16 cellular contexts compared by ENCODE assay signal in the genomic region with DNA sequence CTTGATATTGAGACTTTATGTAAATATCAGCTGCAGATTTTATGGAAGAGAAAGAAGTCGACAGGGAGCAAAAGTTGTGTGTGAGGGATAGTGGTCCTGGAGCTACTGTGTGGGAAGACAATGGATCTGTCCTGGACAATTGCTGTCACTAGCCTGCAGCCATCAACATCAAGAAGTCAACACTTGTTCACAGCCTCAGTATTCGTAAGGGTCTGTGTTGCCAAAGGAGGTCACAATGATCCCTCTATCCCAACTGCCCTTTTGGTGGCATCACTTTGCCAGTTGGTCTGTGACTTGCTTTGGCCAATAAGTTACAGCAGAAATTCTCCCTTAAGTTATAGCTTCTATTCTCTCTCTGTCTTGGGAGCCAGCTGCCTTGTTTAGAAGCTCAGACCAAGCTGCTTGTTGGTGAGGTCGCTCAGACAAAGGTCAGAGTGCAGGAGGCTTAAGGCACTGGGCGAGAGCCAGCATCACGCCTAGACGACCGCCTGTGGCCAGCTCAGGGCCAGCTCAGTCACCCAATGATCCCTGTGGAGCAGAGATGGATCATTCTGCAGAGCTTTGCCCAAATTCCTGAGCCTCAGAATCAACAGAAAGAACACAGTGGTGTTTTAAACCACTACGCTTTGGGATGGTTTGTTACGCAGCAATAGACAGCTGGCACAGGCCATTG.
"Had no signal": no experiment of that assay in that cellular context is flagged by ENCODE, and none has a peak within 500 bp of the region (broad histone marks: within the 10 kb centered on the region; RNA-seq: fewer than 3 reads in every experiment).

No MANE protein-coding gene starts in this region.

- H3K4me1 ChIP-seq: left lung, upper lobe of left lung had no signal

- H3K4me3 ChIP-seq: left lung, smooth muscle cell, upper lobe of left lung had no signal

- H3K9me3 Mint-ChIP-seq: activated B cell treated with CpG ODN at 0.5 μM for 24 hours; activated CD4-positive, alpha-beta T cell treated with anti-CD3 and anti-CD28 coated beads, Interleukin-2, amount 10 ng/mL, durations not matched to agents 24 days and 14 days; activated naive CD4-positive, alpha-beta T cell treated with anti-CD3 and anti-CD28 coated beads, Interleukin-2, amount 50 U/mL, for 72 hours; activated T-cell treated with anti-CD3 and anti-CD28 coated beads, Interleukin-2, amount 50 U/mL, for 24 hours had no signal

- H3K36me3 ChIP-seq: left lung, neutrophil, upper lobe of left lung had no signal

- H3K27me3 Mint-ChIP-seq: activated T-cell treated with anti-CD3 and anti-CD28 coated beads, Interleukin-2, amount 50 U/mL, for 24 hours had no signal

- H3K27me3 ChIP-seq: left lung, neutrophil, upper lobe of left lung had no signal

- H3K27ac Mint-ChIP-seq: activated B cell treated with CpG ODN at 0.5 μM for 24 hours; activated CD4-positive, alpha-beta T cell treated with anti-CD3 and anti-CD28 coated beads, Interleukin-2, amount 10 ng/mL, durations not matched to agents 24 days and 14 days; activated naive CD4-positive, alpha-beta T cell treated with anti-CD3 and anti-CD28 coated beads, Interleukin-2, amount 50 U/mL, for 72 hours; activated T-cell treated with anti-CD3 and anti-CD28 coated beads, Interleukin-2, amount 50 U/mL, for 24 hours had no signal

- DNase-seq: activated B cell treated with CpG ODN at 0.5 μM for 24 hours; activated CD4-positive, alpha-beta T cell treated with anti-CD3 and anti-CD28 coated beads, Interleukin-2, amount 10 ng/mL, durations not matched to agents 24 days and 14 days; activated effector memory CD4-positive, alpha-beta T cell treated with anti-CD3 and anti-CD28 coated beads, Interleukin-2, amount 50 U/mL, for 16 hours; activated T-cell treated with anti-CD3 and anti-CD28 coated beads, Interleukin-2, amount 50 U/mL, for 24 hours; amniotic stem cell; dermis blood vessel endothelial cell; left lung; mesendoderm; right cardiac atrium; T-helper 2 cell had no signal

- H3K4me1 Mint-ChIP-seq: activated B cell treated with CpG ODN at 0.5 μM for 24 hours had no signal

- H3K9me3 ChIP-seq: left lung, neutrophil, upper lobe of left lung had no signal

- H3K4me3 Mint-ChIP-seq: activated B cell treated with CpG ODN at 0.5 μM for 24 hours; activated CD4-positive, alpha-beta T cell treated with anti-CD3 and anti-CD28 coated beads, Interleukin-2, amount 10 ng/mL, durations not matched to agents 24 days and 14 days; activated T-cell treated with anti-CD3 and anti-CD28 coated beads, Interleukin-2, amount 50 U/mL, for 24 hours; brain had no signal

- H3K36me3 Mint-ChIP-seq: activated naive CD4-positive, alpha-beta T cell treated with anti-CD3 and anti-CD28 coated beads, Interleukin-2, amount 50 U/mL, for 72 hours; brain had no signal

- ATAC-seq: activated naive CD4-positive, alpha-beta T cell treated with anti-CD3 and anti-CD28 coated beads, Interleukin-2, amount 50 U/mL, for 72 hours; esophagus mucosa; left lung; right cardiac atrium had no signal

- H3K27ac ChIP-seq: left lung, neutrophil, upper lobe of left lung had no signal
